Comparison of ENCODE assay signal across 8 cellular contexts in the genomic region with DNA sequence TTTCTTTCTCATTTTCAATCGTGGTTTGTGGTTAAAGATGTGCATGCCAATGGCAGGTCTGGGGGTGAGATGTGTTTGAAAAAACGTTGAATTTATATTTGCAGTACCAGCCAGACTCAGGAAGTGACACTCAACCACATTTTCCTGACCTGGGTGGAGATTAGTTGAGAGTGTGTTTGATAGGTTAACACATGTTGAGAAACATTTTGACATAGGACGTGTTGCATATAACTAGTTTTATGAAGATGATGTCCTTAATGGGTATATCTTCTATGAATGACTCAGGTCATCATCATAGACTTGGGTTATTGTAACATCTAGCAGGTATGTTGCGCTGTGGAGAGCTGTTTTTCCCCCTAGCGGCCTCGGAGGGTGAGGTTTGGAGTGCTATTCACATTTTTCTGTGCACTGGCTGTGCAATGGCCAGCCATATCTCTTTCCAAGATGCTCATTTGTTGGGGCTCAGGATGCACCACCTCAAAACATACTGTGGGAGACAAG. TPM values are rescaled to one million over a fixed set of nuclear protein-coding genes. Genes with fewer than 3 reads are reported as not detected.
DNase-seq lines count a peak whose midpoint lies in the region; ATAC-seq, FAIRE-seq and TF ChIP-seq lines count a peak whose summit lies in the region.

No MANE protein-coding gene starts in this region.

- DNase-seq in Calu3 (peak; percentile 5), HS-5 (ENCODE audit: low read depth) (peak; percentile 19), activated B cell treated with CpG ODN at 0.5 μM for 24 hours (no peak), dermis blood vessel endothelial cell (peak; percentile 10), retina (no peak), D721Med (ENCODE audit: insufficient read length, low spot score) (no peak)
- DNase-seq in stimulated activated CD8-positive, alpha-beta memory T cell treated with anti-CD3 and anti-CD28 coated beads, Interleukin-15, amount 100 ng/mL, for 4 hours (ENCODE audit: low read depth in 2 of 2): peak; percentile 46 to 55

- TF ChIP-seq CTCF in Calu3 (IDR thresholded peaks at IDR 0.05; ENCODE audit: unreplicated experiment) (no peak), activated B cell treated with CpG ODN at 0.5 μM for 24 hours (IDR thresholded peaks at IDR 0.05) (peak; percentile 8), D721Med (IDR thresholded peaks at IDR 0.05; ENCODE audit: insufficient read depth, missing control alignments) (no peak)

- ATAC-seq in GM21515 (IDR thresholded peaks at IDR 0.05; ENCODE audit: unreplicated experiment): peak; percentile 74
- ATAC-seq in activated B cell treated with CpG ODN at 0.5 μM for 24 hours (ENCODE audit: low read depth): peak; percentile 84

- BruUV-seq in Calu3 (replicated peaks; lab: Mats Ljungman, UMichigan): no TSS peak

- intact Hi-C loops in Calu3 (cut with micrococcal nuclease; ENCODE audit: unreplicated experiment): no loop called here
- intact Hi-C loops in activated B cell treated with CpG ODN at 0.5 μM for 24 hours (cut with micrococcal nuclease): loop anchor here (1.0 to 2.0 kb wide), 2 partner anchors 22 to 26 kb away; partner anchors contain the start of gene CD38

- H3K9me3 Mint-ChIP-seq in Calu3 (ENCODE audit: low read depth, unreplicated experiment) (peaks cover 7% of the 10 kb centered on the region), activated B cell treated with CpG ODN at 0.5 μM for 24 hours (no peaks in the 10 kb centered on the region)

- peaks cover 4% of the 10 kb centered on the region for H3K36me3 Mint-ChIP-seq in Calu3 (ENCODE audit: insufficient read depth, unreplicated experiment)
- no peaks in the 10 kb centered on the region for H3K36me3 Mint-ChIP-seq in activated B cell treated with CpG ODN at 0.5 μM for 24 hours (ENCODE audit: low read depth)

- H3K4me1 Mint-ChIP-seq in Calu3 (ENCODE audit: low read depth, unreplicated experiment): peaks cover 10% of the 10 kb centered on the region
- peaks cover 34% of the 10 kb centered on the region for H3K4me1 Mint-ChIP-seq in activated B cell treated with CpG ODN at 0.5 μM for 24 hours

- no peaks in the 10 kb centered on the region for H3K27me3 Mint-ChIP-seq in Calu3 (ENCODE audit: unreplicated experiment)
- H3K27me3 Mint-ChIP-seq in activated B cell treated with CpG ODN at 0.5 μM for 24 hours: no peaks in the 10 kb centered on the region

- CTCF ChIA-PET in Calu3 (lab: Charles Lee): no interaction called here
- CTCF ChIA-PET in activated B cell treated with CpG ODN at 0.5 μM for 24 hours (lab: Charles Lee): interaction anchor here (1.3 to 3.5 kb wide), 6 partner anchors 18 to 200 kb away, joined by 3 to 15 read pairs (median 5); no protein-coding TSS in a partner anchor

- FAIRE-seq in D721Med (lab: Jason Lieb, UNC): no peak

- H3K27ac Mint-ChIP-seq in Calu3 (ENCODE audit: unreplicated experiment): no peak overlapping the region
- no peak overlapping the region for H3K27ac Mint-ChIP-seq in activated B cell treated with CpG ODN at 0.5 μM for 24 hours

- H3K4me3 Mint-ChIP-seq in Calu3 (ENCODE audit: low read depth, unreplicated experiment): no peak overlapping the region
- H3K4me3 Mint-ChIP-seq in activated B cell treated with CpG ODN at 0.5 μM for 24 hours: peak overlapping the region; percentile 44

- POLR2A ChIA-PET in activated B cell treated with CpG ODN at 0.5 μM for 24 hours (lab: Charles Lee): interaction anchor here (1.4 kb wide), 1 partner anchor 44 kb away, joined by 3 read pairs; no protein-coding TSS in a partner anchor

RNA-seq across cellular contexts. Expression of gene CD38, which starts 21.7 kb away (rescaled TPM):
- total RNA-seq in Calu3 (2022) (3.4 and 9.4 TPM in 2 replicates), activated B cell treated with CpG ODN at 0.5 μM for 24 hours (5.0 and 5.8 TPM in 2 replicates), dermis blood vessel endothelial cell (9.4 and 22.0 TPM in 2 replicates)

RNA-seq across cellular contexts. Expression of gene BST1, which starts 53.5 kb away (rescaled TPM):
- 4.7 and 6.0 TPM in 2 replicates for total RNA-seq in Calu3 (2022)
- total RNA-seq in activated B cell treated with CpG ODN at 0.5 μM for 24 hours: 0.49 TPM in 1 of 2 replicates, not detected in the other
- 41.0 and 49.0 TPM in 2 replicates for total RNA-seq in dermis blood vessel endothelial cell

Comparison
In these comparisons a context has a peak if more than half of its experiments do, and no peak if none do; other contexts are left out.
1. DNase-seq: peak in Calu3 (single experiment), HS-5 (single experiment), dermis blood vessel endothelial cell (single experiment) and stimulated activated CD8-positive, alpha-beta memory T cell treated with anti-CD3 and anti-CD28 coated beads, Interleukin-15, amount 100 ng/mL, for 4 hours (2 of 2); none in activated B cell treated with CpG ODN at 0.5 μM for 24 hours (single experiment), retina (single experiment) and D721Med (single experiment).